In the genomic region with DNA sequence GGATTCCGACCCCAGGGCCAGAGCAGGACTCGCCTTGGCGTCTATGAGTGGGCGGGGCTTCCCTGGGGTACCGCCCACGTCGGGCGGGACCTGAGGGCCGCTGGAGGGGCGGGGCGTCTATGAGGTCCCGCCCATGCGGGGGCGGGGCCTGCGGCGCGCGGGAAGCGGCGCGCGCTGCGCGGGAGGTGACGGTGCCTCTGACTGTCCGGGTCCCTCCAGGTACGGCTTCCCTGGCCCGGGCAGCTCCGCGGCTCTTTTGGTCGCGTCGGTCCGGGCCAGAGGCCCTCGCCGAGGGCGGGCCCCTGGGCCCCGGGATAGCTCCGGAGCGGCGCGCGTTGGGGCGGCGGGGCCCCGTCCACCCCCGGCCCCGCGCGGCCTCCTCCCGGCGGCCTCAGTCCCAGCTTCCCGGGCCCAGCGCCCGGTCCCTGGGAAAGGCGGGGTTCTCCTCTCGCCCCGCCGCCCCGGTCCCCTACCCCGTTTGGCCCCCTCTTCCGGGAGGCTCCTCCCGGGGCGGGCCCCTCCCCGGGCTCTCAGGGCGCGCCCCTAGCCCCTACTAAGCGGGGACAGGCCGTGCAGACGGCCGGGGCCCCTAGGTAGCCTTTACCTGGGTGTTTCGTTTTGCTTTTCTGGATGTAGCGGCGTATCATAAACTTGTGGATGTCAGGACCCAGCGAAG, we compare ENCODE assay signal across 8 cellular contexts. TPM values are rescaled to one million over a fixed set of nuclear protein-coding genes. Genes with fewer than 3 reads are reported as not detected.
DNase-seq lines count a peak whose midpoint lies in the region; ATAC-seq and TF ChIP-seq lines count a peak whose summit lies in the region.

Gene CHAF1B, plus strand, starts transcription at position 160 of the 676 bp plus-strand sequence. CDS start 745 bp downstream, outside the sequence.

- peak within 1 kb of the TSS; percentile 82 for H3K4me3 Mint-ChIP-seq in nephron progenitor cell

- DNase-seq in DMS79 (lab: John Stamatoyannopoulos, UW) (peak; percentile 33), KBM-7 (peak; percentile 85), RPMI7951 (ENCODE audit: low read depth) (peak; percentile 63), fibroblast of peridontal ligament (ENCODE audit: extremely low read depth) (peak; percentile 59), nephron progenitor cell (peak; percentile 93)
- peak; percentile 52 to 76 for DNase-seq in activated T-helper 1 cell treated with anti-CD3 and anti-CD28 coated beads, Interleukin-2, amount 50 U/mL, for 16 hours (ENCODE audit: low read depth in 1 of 2, low spot score in 1 of 2)
- DNase-seq in stimulated activated naive CD4-positive, alpha-beta T cell treated with Interleukin-2 at 50 U/mL for 16 hours (lab: John Stamatoyannopoulos, UW): peak; percentile 63

- ATAC-seq in GM21576 (IDR thresholded peaks at IDR 0.05; ENCODE audit: unreplicated experiment): peak; percentile 77

- H3K4me1 Mint-ChIP-seq in nephron progenitor cell: peaks cover 31% of the 10 kb centered on the region

- TF ChIP-seq CTCF in nephron progenitor cell (IDR thresholded peaks at IDR 0.05): no peak

- in situ Hi-C loops in KBM-7 (cut with MboI; ENCODE audit: low pct_unique_long_range_greater_than_20kb, low sequenced_read_pairs): no loop called here

- H3K27ac Mint-ChIP-seq in nephron progenitor cell: no peak within 1 kb of the TSS

- H3K9me3 Mint-ChIP-seq in nephron progenitor cell: no peaks in the 10 kb centered on the region

- H3K27me3 Mint-ChIP-seq in nephron progenitor cell (ENCODE audit: low read depth, poor library complexity): no peaks in the 10 kb centered on the region

- peaks cover 25% of the 10 kb centered on the region for H3K36me3 Mint-ChIP-seq in nephron progenitor cell (ENCODE audit: low read depth)

RNA-seq across cellular contexts. Expression of gene CHAF1B, which starts in this region (rescaled TPM):
- total RNA-seq in RPMI7951 (2014; rRNA removed; shearing (Covaris generic)): 8.4 and 10.3 TPM in 2 replicates

Comparison
In these comparisons a context has a peak if more than half of its experiments do, and no peak if none do; other contexts are left out.
1. Peak in every context shown above with its lines: DNase-seq and ATAC-seq.
2. DNase-seq: peak in every context shown above with its lines; median percentile 93 in nephron progenitor cell; 85 in KBM-7; 64 in activated T-helper 1 cell treated with anti-CD3 and anti-CD28 coated beads, Interleukin-2, amount 50 U/mL, for 16 hours; 63 in RPMI7951; 63 in stimulated activated naive CD4-positive, alpha-beta T cell treated with Interleukin-2 at 50 U/mL for 16 hours; 59 in fibroblast of peridontal ligament; 33 in DMS79.